In genomic region chr3:55461896-55462295, GRCh38 we compare ENCODE assay signal across 24 cellular contexts. TPM values are rescaled to one million over a fixed set of nuclear protein-coding genes. Genes with fewer than 3 reads are reported as not detected.
DNase-seq lines count a peak whose midpoint lies in the region; ATAC-seq, FAIRE-seq and TF ChIP-seq lines count a peak whose summit lies in the region.
"Had no signal": no experiment of that assay in that cellular context is flagged by ENCODE, and none has a peak within 500 bp of the region (broad histone marks: within the 10 kb centered on the region; RNA-seq: fewer than 3 reads in every experiment).

No MANE protein-coding gene starts in this region.

- no peak for TF ChIP-seq CTCF in cardiac fibroblast (IDR thresholded peaks at IDR 0.05; ENCODE audit: low read depth, low read length)

- no peak for ATAC-seq in HG03097 (IDR thresholded peaks at IDR 0.05; ENCODE audit: low FRiP score, unreplicated experiment)
- ATAC-seq in GM19452 (IDR thresholded peaks at IDR 0.05; ENCODE audit: unreplicated experiment) = no peak
- ATAC-seq in GM19455 (IDR thresholded peaks at IDR 0.05; ENCODE audit: unreplicated experiment) = no peak
- ATAC-seq: HepG2; stimulated activated memory B cell treated with anti-CD40 and anti-IgM and Interleukin-4, amounts not matched to agents 10 μg/mL and 1 μg/mL and 100 μg/mL, for 72 hours had no signal

- H3K27me3 ChIP-seq in MG63 = no peaks in the 10 kb centered on the region
- H3K27me3 ChIP-seq: colonic mucosa, SJCRH30, tibial nerve had no signal

- FAIRE-seq in G401.6 (lab: Jason Lieb, UNC) = peak; percentile 94
- FAIRE-seq: D721Med, HepG2, kidney had no signal

- H3K4me3 ChIP-seq in MG63 (no peak overlapping the region), cardiac fibroblast (replicated peaks in 1 of 2; ENCODE audit: low read depth in 2 of 2, low read length in 2 of 2) (no peak overlapping the region)
- H3K4me3 ChIP-seq: colonic mucosa, SJCRH30, tibial nerve had no signal

- no peaks in the 10 kb centered on the region for H3K9me3 ChIP-seq in MG63
- H3K9me3 ChIP-seq: colonic mucosa, SJCRH30, tibial nerve had no signal

- peaks cover 10% of the 10 kb centered on the region for H3K36me3 ChIP-seq in MG63
- H3K36me3 ChIP-seq: colonic mucosa, tibial nerve had no signal

- DNase-seq in MG63 (peak; percentile 55), cardiac fibroblast (ENCODE audit: low read depth in 2 of 2) (peak; percentile 43 to 85), kidney glomerular epithelial cell (lab: John Stamatoyannopoulos, UW) (peak; percentile 18), NCI-H1105 (lab: John Stamatoyannopoulos, UW) (no peak)
- DNase-seq: activated CD4-positive, alpha-beta T cell treated with anti-CD3 and anti-CD28 coated beads for 4 hours; activated effector memory CD4-positive, alpha-beta T cell treated with Interleukin-2 at 50 U/mL for 16 hours; amygdala; colonic mucosa; head of caudate nucleus; kidney; NCI-H1930; NCI-H510A; nephron progenitor cell; SJCRH30; T1000 had no signal

RNA-seq across cellular contexts. Expression of gene WNT5A, which starts 25.2 kb away (rescaled TPM):
- total RNA-seq in MG63 (2014; rRNA removed; shearing (Covaris generic); ENCODE audit: low replicate concordance) = 14.2 and 21.7 TPM in 2 replicates
- total RNA-seq: B cell, HepG2 had no signal
